Comparison of ENCODE assay signal across 40 cellular contexts in genomic region chr4:61437923-61438322, GRCh38.
"Had no signal": no experiment of that assay in that cellular context is flagged by ENCODE, and none has a peak within 500 bp of the region (broad histone marks: within the 10 kb centered on the region; RNA-seq: fewer than 3 reads in every experiment).

No MANE protein-coding gene starts in this region.

- H3K27ac Mint-ChIP-seq: activated B cell treated with CpG ODN at 0.5 μM for 24 hours; activated CD8-positive, alpha-beta T cell treated with anti-CD3 and anti-CD28 coated beads for 36 hours; activated naive CD4-positive, alpha-beta T cell treated with anti-CD3 and anti-CD28 coated beads for 36 hours; activated naive CD4-positive, alpha-beta T cell treated with anti-CD3 and anti-CD28 coated beads, Interleukin-2, amount 50 U/mL, for 72 hours; activated T-cell treated with anti-CD3 and anti-CD28 coated beads, Interleukin-2, amount 50 U/mL, for 24 hours; activated T-helper 1 cell treated with anti-CD3 and anti-CD28 coated beads, Interleukin-12 subunit alpha, Interleukin-12 subunit beta, Interleukin-2, Interleukin-4 antibody, amounts not matched to agents 30 ng/mL and 10 ng/mL and 1 ng/mL, durations not matched to agents 14 hours and 24 hours and 36 hours had no signal

- H3K4me3 ChIP-seq: adrenal gland, body of pancreas, MG63, PC-9 had no signal

- H2AFZ ChIP-seq: PC-9 had no signal

- FAIRE-seq: astrocyte, bronchial epithelial cell, RCC 7860 had no signal

- H3K4me1 Mint-ChIP-seq: activated B cell treated with CpG ODN at 0.5 μM for 24 hours had no signal

- H3K27ac ChIP-seq: adrenal gland, body of pancreas, PC-9, RWPE1, VCaP had no signal

- H3K36me3 ChIP-seq: adrenal gland, MG63 had no signal

- H3K27me3 ChIP-seq: adrenal gland, body of pancreas, MG63 had no signal

- H3K9me3 Mint-ChIP-seq: activated T-helper 1 cell treated with anti-CD3 and anti-CD28 coated beads, Interleukin-12 subunit alpha, Interleukin-12 subunit beta, Interleukin-2, Interleukin-4 antibody, amounts not matched to agents 30 ng/mL and 10 ng/mL and 1 ng/mL, durations not matched to agents 14 hours and 24 hours and 36 hours had no signal

- H3K4me2 ChIP-seq: PC-9 had no signal

- H3K36me3 Mint-ChIP-seq: activated naive CD4-positive, alpha-beta T cell treated with anti-CD3 and anti-CD28 coated beads, Interleukin-2, amount 50 U/mL, for 72 hours had no signal

- H3K4me1 ChIP-seq: adrenal gland, body of pancreas had no signal

- H3K9me3 ChIP-seq: adrenal gland, body of pancreas, MG63 had no signal

- H3K27me3 Mint-ChIP-seq: activated B cell treated with CpG ODN at 0.5 μM for 24 hours; activated CD8-positive, alpha-beta T cell treated with anti-CD3 and anti-CD28 coated beads for 36 hours; activated T-cell treated with anti-CD3 and anti-CD28 coated beads, Interleukin-2, amount 50 U/mL, for 24 hours had no signal

- ATAC-seq: activated CD8-positive, alpha-beta T cell treated with anti-CD3 and anti-CD28 coated beads for 36 hours; activated naive CD4-positive, alpha-beta T cell treated with anti-CD3 and anti-CD28 coated beads, Interleukin-2, amount 50 U/mL, for 72 hours; body of pancreas; Right ventricle myocardium inferior had no signal

- H3K4me3 Mint-ChIP-seq: activated B cell treated with CpG ODN at 0.5 μM for 24 hours; activated CD8-positive, alpha-beta T cell treated with anti-CD3 and anti-CD28 coated beads for 36 hours; activated naive CD4-positive, alpha-beta T cell treated with anti-CD3 and anti-CD28 coated beads for 36 hours; activated T-cell treated with anti-CD3 and anti-CD28 coated beads, Interleukin-2, amount 50 U/mL, for 24 hours; activated T-helper 1 cell treated with anti-CD3 and anti-CD28 coated beads, Interleukin-12 subunit alpha, Interleukin-12 subunit beta, Interleukin-2, Interleukin-4 antibody, amounts not matched to agents 30 ng/mL and 10 ng/mL and 1 ng/mL, durations not matched to agents 14 hours and 24 hours and 36 hours had no signal

- DNase-seq: activated B cell treated with CpG ODN at 0.5 μM for 24 hours; activated CD4-positive, alpha-beta T cell treated with anti-CD3 and anti-CD28 coated beads for 48 hours; activated CD4-positive, alpha-beta T cell treated with anti-CD3 and anti-CD28 coated beads, Interleukin-2, amount 50 U/mL, for 4 hours; activated CD4-positive, CD25-positive, alpha-beta regulatory T cell treated with anti-CD3 and anti-CD28 coated beads, Interleukin-2, amount 50 U/mL, for 72 hours; activated CD8-positive, alpha-beta T cell treated with anti-CD3 and anti-CD28 coated beads for 36 hours; activated gamma-delta T cell treated with Interleukin-2 at 50 U/mL for 16 hours; activated naive CD4-positive, alpha-beta T cell treated with anti-CD3 and anti-CD28 coated beads for 36 hours; activated T-cell treated with anti-CD3 and anti-CD28 coated beads, Interleukin-2, amount 50 U/mL, for 24 hours; adrenal gland; body of pancreas; caudate nucleus; cerebellar nuclear complex; Karpas-422; KBM-7; MG63; NCI-H1048; NCI-H1105 treated with DMSO at 0.1 percent for 48 hours; NCI-H1436; NCI-H1694; NCI-H1930; NCI-H2081 treated with DMSO at 0.1 percent for 48 hours; NCI-H2171; NCI-H510A; NCI-H526; NCI-H748 treated with DMSO at 0.1 percent for 48 hours; NK-92 treated with Interleukin-12 subunit alpha and Interleukin-12 subunit beta, amount 100 ng/mL, for 24 hours; PC-9; SIG-M5; SW 1271; T-helper 1 cell; T-helper 2 cell; T-helper 9 cell had no signal
